In genomic region chr11:15707194-15707593, GRCh38 we compare ENCODE assay signal across 1 cellular context.
TF ChIP-seq lines count a peak whose summit lies in the region.

No MANE protein-coding gene starts in this region.

TF ChIP-seq in SK-N-SH, 30 proteins besides CTCF, POLR2A, EP300 and RAD21 (continued from another document):
- TF ChIP-seq, protein P1, sequence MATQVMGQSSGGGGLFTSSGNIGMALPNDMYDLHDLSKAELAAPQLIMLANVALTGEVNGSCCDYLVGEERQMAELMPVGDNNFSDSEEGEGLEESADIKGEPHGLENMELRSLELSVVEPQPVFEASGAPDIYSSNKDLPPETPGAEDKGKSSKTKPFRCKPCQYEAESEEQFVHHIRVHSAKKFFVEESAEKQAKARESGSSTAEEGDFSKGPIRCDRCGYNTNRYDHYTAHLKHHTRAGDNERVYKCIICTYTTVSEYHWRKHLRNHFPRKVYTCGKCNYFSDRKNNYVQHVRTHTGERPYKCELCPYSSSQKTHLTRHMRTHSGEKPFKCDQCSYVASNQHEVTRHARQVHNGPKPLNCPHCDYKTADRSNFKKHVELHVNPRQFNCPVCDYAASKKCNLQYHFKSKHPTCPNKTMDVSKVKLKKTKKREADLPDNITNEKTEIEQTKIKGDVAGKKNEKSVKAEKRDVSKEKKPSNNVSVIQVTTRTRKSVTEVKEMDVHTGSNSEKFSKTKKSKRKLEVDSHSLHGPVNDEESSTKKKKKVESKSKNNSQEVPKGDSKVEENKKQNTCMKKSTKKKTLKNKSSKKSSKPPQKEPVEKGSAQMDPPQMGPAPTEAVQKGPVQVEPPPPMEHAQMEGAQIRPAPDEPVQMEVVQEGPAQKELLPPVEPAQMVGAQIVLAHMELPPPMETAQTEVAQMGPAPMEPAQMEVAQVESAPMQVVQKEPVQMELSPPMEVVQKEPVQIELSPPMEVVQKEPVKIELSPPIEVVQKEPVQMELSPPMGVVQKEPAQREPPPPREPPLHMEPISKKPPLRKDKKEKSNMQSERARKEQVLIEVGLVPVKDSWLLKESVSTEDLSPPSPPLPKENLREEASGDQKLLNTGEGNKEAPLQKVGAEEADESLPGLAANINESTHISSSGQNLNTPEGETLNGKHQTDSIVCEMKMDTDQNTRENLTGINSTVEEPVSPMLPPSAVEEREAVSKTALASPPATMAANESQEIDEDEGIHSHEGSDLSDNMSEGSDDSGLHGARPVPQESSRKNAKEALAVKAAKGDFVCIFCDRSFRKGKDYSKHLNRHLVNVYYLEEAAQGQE (IDR thresholded peaks at IDR 0.05; ENCODE audit: low read depth, low read length): no peak
